Comparison of ENCODE assay signal across 22 cellular contexts in the genomic region with DNA sequence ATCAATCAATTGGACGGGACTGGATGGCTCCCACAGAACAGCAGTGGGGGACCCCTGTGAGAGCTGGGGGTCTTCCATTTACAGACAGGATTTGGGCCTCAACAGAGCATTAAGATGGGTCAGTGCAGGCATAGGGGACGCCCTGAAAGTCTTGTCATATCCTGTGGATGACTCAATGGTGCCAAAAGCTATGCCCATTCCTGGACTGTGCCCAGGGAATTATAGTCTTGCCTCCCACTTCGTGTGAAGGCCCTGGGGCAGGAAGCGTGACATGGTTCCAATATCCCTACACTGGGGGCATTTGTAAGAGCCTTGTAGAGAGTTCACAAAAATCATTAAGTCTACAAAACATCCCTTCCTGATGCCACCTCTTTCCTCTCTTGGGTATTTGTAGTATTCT.
DNase-seq lines count a peak whose midpoint lies in the region; ATAC-seq and TF ChIP-seq lines count a peak whose summit lies in the region.
"Had no signal": no experiment of that assay in that cellular context is flagged by ENCODE, and none has a peak within 500 bp of the region (broad histone marks: within the 10 kb centered on the region; RNA-seq: fewer than 3 reads in every experiment).

No MANE protein-coding gene starts in this region.

- CTCF ChIA-PET in MCF 10A (lab: Yijun Ruan, JAX) = interaction anchor here (0.6 to 0.8 kb wide), 3 partner anchors 12 to 133 kb away, joined by 3 to 4 read pairs (median 4); no protein-coding TSS in a partner anchor

- no peaks in the 10 kb centered on the region for H3F3A ChIP-seq in MM.1S (ENCODE audit: insufficient read depth, low read length)

- no peaks in the 10 kb centered on the region for H3K27me3 Mint-ChIP-seq in MCF 10A (ENCODE audit: insufficient read depth, unreplicated experiment)
- peaks cover 15% of the 10 kb centered on the region for H3K27me3 Mint-ChIP-seq in activated T-helper 17 cell treated with anti-CD3 and anti-CD28 coated beads, Interleukin-2, amount 50 U/mL, for 72 hours
- H3K27me3 Mint-ChIP-seq: CD4-positive, CD25-positive, alpha-beta regulatory T cell had no signal

- no peaks in the 10 kb centered on the region for H3K36me3 Mint-ChIP-seq in MCF 10A (ENCODE audit: insufficient read depth, unreplicated experiment)
- no peaks in the 10 kb centered on the region for H3K36me3 Mint-ChIP-seq in activated T-helper 17 cell treated with anti-CD3 and anti-CD28 coated beads, Interleukin-2, amount 50 U/mL, for 72 hours (ENCODE audit: low read depth)
- H3K36me3 Mint-ChIP-seq: CD4-positive, CD25-positive, alpha-beta regulatory T cell had no signal

- H3K79me2 ChIP-seq in MM.1S (ENCODE audit: low read length) = no peaks in the 10 kb centered on the region

- no peak overlapping the region for H2AFZ ChIP-seq in MM.1S (ENCODE audit: low read length)

- DNase-seq in MCF 10A (ENCODE audit: unreplicated experiment) = peak; percentile 12
- no peak for DNase-seq in breast epithelium (ENCODE audit: low spot score in 2 of 2)
- DNase-seq in RPMI7951 (ENCODE audit: low read depth) = peak; percentile 70
- DNase-seq in epithelial cell of esophagus (ENCODE audit: low read depth) = peak; percentile 23
- no peak for DNase-seq in midbrain (lab: John Stamatoyannopoulos, UW)
- no peak for DNase-seq in MM.1S
- DNase-seq in OCI-M1 (lab: John Stamatoyannopoulos, UW) = no peak
- DNase-seq: ACHN; CD4-positive, CD25-positive, alpha-beta regulatory T cell; GF-D8; GOT3; HFFc6; KBM-7; NCI-H1092 treated with DMSO at 0.1 percent for 48 hours; NCI-H146; NCI-H1930; NCI-H69; Right ventricle myocardium superior had no signal

- H3K9ac ChIP-seq in MM.1S (ENCODE audit: low read length) = no peak overlapping the region

- H3K4me1 Mint-ChIP-seq in MCF 10A (ENCODE audit: insufficient read depth, unreplicated experiment) = no peaks in the 10 kb centered on the region
- no peaks in the 10 kb centered on the region for H3K4me1 Mint-ChIP-seq in activated T-helper 17 cell treated with anti-CD3 and anti-CD28 coated beads, Interleukin-2, amount 50 U/mL, for 72 hours
- H3K4me1 Mint-ChIP-seq: CD4-positive, CD25-positive, alpha-beta regulatory T cell had no signal

- H4K20me1 ChIP-seq in MM.1S (ENCODE audit: insufficient read depth, low read length) = no peaks in the 10 kb centered on the region

- no peak overlapping the region for H3K4me3 ChIP-seq in breast epithelium
- H3K4me3 ChIP-seq in epithelial cell of esophagus (ENCODE audit: low read length) = no peak overlapping the region
- H3K4me3 ChIP-seq in MM.1S (ENCODE audit: low read length) = no peak overlapping the region
- H3K4me3 ChIP-seq: HAP-1, SJSA1 had no signal

- ATAC-seq in activated T-helper 17 cell treated with anti-CD3 and anti-CD28 coated beads, Interleukin-2, amount 50 U/mL, for 72 hours (replicated peaks) = no peak

- H3K36me3 ChIP-seq in breast epithelium (no peaks in the 10 kb centered on the region), MM.1S (replicated peaks; ENCODE audit: insufficient read depth, low read length) (no peaks in the 10 kb centered on the region)
- H3K36me3 ChIP-seq: HAP-1, SJSA1 had no signal

- intact Hi-C loops in MCF 10A (cut with micrococcal nuclease) (no loop called here), breast epithelium (cut with DNase I; ENCODE audit: low total_unique reads) (no loop called here)

- H3K9me2 ChIP-seq in MM.1S (replicated peaks; ENCODE audit: insufficient read depth, low read length) = no peaks in the 10 kb centered on the region

- H3K27ac Mint-ChIP-seq in MCF 10A (ENCODE audit: low read depth, unreplicated experiment) = no peak overlapping the region
- H3K27ac Mint-ChIP-seq in activated T-helper 17 cell treated with anti-CD3 and anti-CD28 coated beads, Interleukin-2, amount 50 U/mL, for 72 hours = no peak overlapping the region
- H3K27ac Mint-ChIP-seq: CD4-positive, CD25-positive, alpha-beta regulatory T cell; HFFc6 had no signal

- TF ChIP-seq CTCF in MCF 10A (IDR thresholded peaks at IDR 0.05; ENCODE audit: unreplicated experiment) (no peak), breast epithelium (IDR thresholded peaks at IDR 0.05) (no peak), epithelial cell of esophagus (IDR thresholded peaks at IDR 0.05; ENCODE audit: insufficient read depth, low read depth, low read length, missing control alignments) (no peak), MM.1S (IDR thresholded peaks at IDR 0.05; ENCODE audit: low read length) (no peak)

- H3K27ac ChIP-seq in breast epithelium (no peak overlapping the region), MM.1S (ENCODE audit: low read length) (no peak overlapping the region)
- H3K27ac ChIP-seq: 22Rv1, SJSA1 had no signal

- BruUV-seq in MCF 10A (replicated peaks; lab: Mats Ljungman, UMichigan) = no TSS peak

- no peaks in the 10 kb centered on the region for H3K9me3 Mint-ChIP-seq in MCF 10A (ENCODE audit: unreplicated experiment)
- no peaks in the 10 kb centered on the region for H3K9me3 Mint-ChIP-seq in activated T-helper 17 cell treated with anti-CD3 and anti-CD28 coated beads, Interleukin-2, amount 50 U/mL, for 72 hours

- no peaks in the 10 kb centered on the region for H3K4me1 ChIP-seq in breast epithelium
- no peaks in the 10 kb centered on the region for H3K4me1 ChIP-seq in MM.1S (ENCODE audit: low read length)
- H3K4me1 ChIP-seq: HAP-1, SJSA1 had no signal

- TF ChIP-seq POLR2A in breast epithelium (IDR thresholded peaks at IDR 0.05) = no peak

- H3K9me3 ChIP-seq in breast epithelium = peaks cover 6 to 13% of the 10 kb centered on the region in 2 donors
- no peaks in the 10 kb centered on the region for H3K9me3 ChIP-seq in MM.1S (replicated peaks; ENCODE audit: insufficient read depth, low read length)
- H3K9me3 ChIP-seq: HAP-1 had no signal

- H3K4me2 ChIP-seq in MM.1S (ENCODE audit: low read depth, low read length) = no peak overlapping the region

- POLR2A ChIA-PET in MCF 10A (lab: Yijun Ruan, JAX) = interaction anchor here (0.8 kb wide), 1 partner anchor 12 kb away, joined by 3 read pairs; no protein-coding TSS in a partner anchor

- no peaks in the 10 kb centered on the region for H3K27me3 ChIP-seq in breast epithelium
- H3K27me3 ChIP-seq in MM.1S (replicated peaks; ENCODE audit: insufficient read depth, low read length) = no peaks in the 10 kb centered on the region
- H3K27me3 ChIP-seq: SJSA1 had no signal

- no peak overlapping the region for H3K4me3 Mint-ChIP-seq in MCF 10A (ENCODE audit: unreplicated experiment)
- H3K4me3 Mint-ChIP-seq in activated T-helper 17 cell treated with anti-CD3 and anti-CD28 coated beads, Interleukin-2, amount 50 U/mL, for 72 hours = no peak overlapping the region
- H3K4me3 Mint-ChIP-seq: CD4-positive, CD25-positive, alpha-beta regulatory T cell; HFFc6 had no signal

Comparison
In these comparisons a context has a peak if more than half of its experiments do, and no peak if none do; other contexts are left out.
1. DNase-seq: peak in MCF 10A (single experiment), RPMI7951 (single experiment) and epithelial cell of esophagus (single experiment); none in breast epithelium (0 of 2), midbrain (single experiment), MM.1S (single experiment) and OCI-M1 (single experiment).